8 cellular contexts compared by ENCODE assay signal in the genomic region with DNA sequence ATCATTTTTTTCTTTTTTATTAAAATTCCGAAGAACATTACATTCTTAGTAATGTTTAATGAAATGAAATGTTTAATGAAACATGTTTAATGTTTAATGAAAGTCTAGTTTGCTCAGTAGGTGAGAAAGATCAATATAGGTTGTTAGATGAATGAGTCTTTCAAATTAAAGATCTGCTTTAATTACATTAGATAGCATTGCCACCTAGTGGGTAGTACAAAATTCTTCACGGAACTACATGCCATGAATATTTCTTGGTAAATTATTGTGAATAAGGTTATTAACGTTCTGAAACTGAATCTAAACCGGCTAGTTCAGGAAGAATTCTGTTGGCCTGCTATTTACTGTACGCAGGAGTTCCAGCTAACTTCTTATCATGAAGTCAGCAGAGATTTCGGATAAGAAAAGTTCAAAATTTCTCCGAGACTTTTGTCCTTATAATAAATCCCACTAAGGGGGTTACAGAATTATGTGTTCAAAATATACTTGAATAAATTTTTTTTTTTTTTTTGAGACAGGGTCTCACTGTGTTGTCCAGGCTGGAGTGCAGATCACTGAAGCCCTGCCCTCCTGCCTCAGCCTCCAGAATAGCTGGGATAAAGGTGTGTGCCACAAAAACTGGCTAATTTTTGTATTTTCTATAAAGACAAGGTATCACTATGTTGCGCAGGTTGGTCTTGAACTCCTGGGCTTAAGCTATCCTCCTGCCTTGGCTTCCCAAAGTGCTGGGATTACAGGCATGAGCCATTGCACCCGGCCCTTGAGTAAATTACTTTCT. TPM values are rescaled to one million over a fixed set of nuclear protein-coding genes. Genes with fewer than 3 reads are reported as not detected.
DNase-seq lines count a peak whose midpoint lies in the region; ATAC-seq and TF ChIP-seq lines count a peak whose summit lies in the region.

No MANE protein-coding gene starts in this region.

- DNase-seq in cardiac muscle cell (ENCODE audit: low read depth in 1 of 2, low spot score in 1 of 2) (peak; percentile 19 to 56), right atrium auricular region (ENCODE audit: low spot score) (no peak), immature natural killer cell (peak; percentile 16 to 33 (median 19)), ecto neural progenitor cell (ENCODE audit: low spot score) (no peak)
- DNase-seq in Jurkat, Clone E6-1 (ENCODE audit: low read depth, low spot score): peak; percentile 36
- no peak for DNase-seq in activated CD4-positive, alpha-beta T cell treated with anti-CD3 and anti-CD28 coated beads, Interleukin-2, amount 10 ng/mL, durations not matched to agents 7 days and 5 days

- no peak overlapping the region for H3K27ac Mint-ChIP-seq in immature natural killer cell
- no peak overlapping the region for H3K27ac Mint-ChIP-seq in activated CD4-positive, alpha-beta T cell treated with anti-CD3 and anti-CD28 coated beads, Interleukin-2, amount 10 ng/mL, durations not matched to agents 7 days and 5 days

- no peaks in the 10 kb centered on the region for H3K9me3 Mint-ChIP-seq in immature natural killer cell
- H3K9me3 Mint-ChIP-seq in activated CD4-positive, alpha-beta T cell treated with anti-CD3 and anti-CD28 coated beads, Interleukin-2, amount 10 ng/mL, durations not matched to agents 7 days and 5 days: no peaks in the 10 kb centered on the region

- H3K4me3 ChIP-seq in cardiac muscle cell (no peak overlapping the region), right atrium auricular region (no peak overlapping the region)
- no peak overlapping the region for H3K4me3 ChIP-seq in Jurkat, Clone E6-1 (ENCODE audit: low read length)

- H3K9me3 ChIP-seq in cardiac muscle cell (ENCODE audit: low read depth) (no peaks in the 10 kb centered on the region), right atrium auricular region (no peaks in the 10 kb centered on the region)

- peaks cover 2 to 5% of the 10 kb centered on the region in 2 donors for H3K4me1 Mint-ChIP-seq in immature natural killer cell
- peaks cover 4% of the 10 kb centered on the region for H3K4me1 Mint-ChIP-seq in activated CD4-positive, alpha-beta T cell treated with anti-CD3 and anti-CD28 coated beads, Interleukin-2, amount 10 ng/mL, durations not matched to agents 7 days and 5 days

- CTCF ChIA-PET in activated CD4-positive, alpha-beta T cell treated with anti-CD3 and anti-CD28 coated beads, Interleukin-2, amount 10 ng/mL, durations not matched to agents 7 days and 5 days (lab: Charles Lee): interaction anchor here (1.1 to 1.4 kb wide), 2 partner anchors 9 to 186 kb away, joined by 4 to 6 read pairs; no protein-coding TSS in a partner anchor

- no peaks in the 10 kb centered on the region for H3K27me3 ChIP-seq in cardiac muscle cell
- H3K27me3 ChIP-seq in right atrium auricular region: no peaks in the 10 kb centered on the region

- H3K27ac ChIP-seq in cardiac muscle cell (no peak overlapping the region), right atrium auricular region (no peak overlapping the region), VCaP (peak overlapping the region; percentile 35; the same call in 1 of the 2 replicates)

- no peak for ATAC-seq in GM18517 (IDR thresholded peaks at IDR 0.05; ENCODE audit: unreplicated experiment)

- POLR2A ChIA-PET in activated CD4-positive, alpha-beta T cell treated with anti-CD3 and anti-CD28 coated beads, Interleukin-2, amount 10 ng/mL, durations not matched to agents 7 days and 5 days (lab: Charles Lee): no interaction called here

- H3K36me3 ChIP-seq in cardiac muscle cell: no peaks in the 10 kb centered on the region
- H3K36me3 ChIP-seq in right atrium auricular region: no peaks in the 10 kb centered on the region

- H3K36me3 Mint-ChIP-seq in immature natural killer cell: no peaks in the 10 kb centered on the region
- H3K36me3 Mint-ChIP-seq in activated CD4-positive, alpha-beta T cell treated with anti-CD3 and anti-CD28 coated beads, Interleukin-2, amount 10 ng/mL, durations not matched to agents 7 days and 5 days (ENCODE audit: low read depth): no peaks in the 10 kb centered on the region

- no peak overlapping the region for H3K4me3 Mint-ChIP-seq in immature natural killer cell
- H3K4me3 Mint-ChIP-seq in activated CD4-positive, alpha-beta T cell treated with anti-CD3 and anti-CD28 coated beads, Interleukin-2, amount 10 ng/mL, durations not matched to agents 7 days and 5 days: no peak overlapping the region

- H3K27me3 Mint-ChIP-seq in immature natural killer cell (ENCODE audit: low read depth in 3 of 3): peaks cover 0 to 2% (median 0%) of the 10 kb centered on the region in 3 donors
- no peaks in the 10 kb centered on the region for H3K27me3 Mint-ChIP-seq in activated CD4-positive, alpha-beta T cell treated with anti-CD3 and anti-CD28 coated beads, Interleukin-2, amount 10 ng/mL, durations not matched to agents 7 days and 5 days

- H3K4me1 ChIP-seq in cardiac muscle cell (ENCODE audit: low read depth): peaks cover 18% of the 10 kb centered on the region
- H3K4me1 ChIP-seq in right atrium auricular region: no peaks in the 10 kb centered on the region

- peak; percentile 44 for TF ChIP-seq CTCF in cardiac muscle cell (IDR thresholded peaks at IDR 0.05; ENCODE audit: low read depth, low read length)
- TF ChIP-seq CTCF in right atrium auricular region (IDR thresholded peaks at IDR 0.05): peak in 1 of 2 donors; percentile 56
- TF ChIP-seq CTCF in VCaP (conservative IDR thresholded peaks at IDR 0.05): peak; percentile 80

RNA-seq across cellular contexts. Expression of a gene that starts 7.9 kb away (rescaled TPM):
- total RNA-seq in cardiac muscle cell (30.2 and 33.4 TPM in 2 replicates), right atrium auricular region (1 to 10 TPM; 4.0 to 4.2 TPM)
- polyA plus RNA-seq in cardiac muscle cell (69.3 and 82.7 TPM in 2 replicates), immature natural killer cell (1 to 10 TPM; 5.1 to 9.6 (median 5.2) TPM)
- 128 TPM for polyA plus RNA-seq in Jurkat, Clone E6-1 (2012; ENCODE audit: insufficient read depth, insufficient read length)
- total RNA-seq in activated CD4-positive, alpha-beta T cell treated with anti-CD3 and anti-CD28 coated beads, Interleukin-2, amount 10 ng/mL, durations not matched to agents 7 days and 5 days: 10 to 100 TPM; 63.2 to 70.3 TPM

RNA-seq across cellular contexts. Expression of a gene that starts 31.8 kb away (rescaled TPM):
- total RNA-seq in cardiac muscle cell (not detected in 2 replicates), right atrium auricular region (not detected)
- polyA plus RNA-seq in cardiac muscle cell (not detected in 2 replicates), immature natural killer cell (not detected)
- not detected for polyA plus RNA-seq in Jurkat, Clone E6-1 (2012; ENCODE audit: insufficient read depth, insufficient read length)
- total RNA-seq in activated CD4-positive, alpha-beta T cell treated with anti-CD3 and anti-CD28 coated beads, Interleukin-2, amount 10 ng/mL, durations not matched to agents 7 days and 5 days: 1 to 10 TPM; 1.8 to 2.3 TPM

RNA-seq across cellular contexts. Expression of a gene that starts 47.9 kb away (rescaled TPM):
- total RNA-seq in cardiac muscle cell: 52.7 and 59.7 TPM in 2 replicates
- 52.8 and 59.6 TPM in 2 replicates for polyA plus RNA-seq in cardiac muscle cell
- total RNA-seq in right atrium auricular region: 10 to 100 TPM; 24.0 to 47.4 TPM
- 70.1 TPM for polyA plus RNA-seq in Jurkat, Clone E6-1 (2012; ENCODE audit: insufficient read depth, insufficient read length)
- 100 to 1,000 TPM in 1 of 3 donors, 10 to 100 TPM in 2; 63.0 to 140 (median 96.4) TPM for polyA plus RNA-seq in immature natural killer cell
- total RNA-seq in activated CD4-positive, alpha-beta T cell treated with anti-CD3 and anti-CD28 coated beads, Interleukin-2, amount 10 ng/mL, durations not matched to agents 7 days and 5 days: 100 to 1,000 TPM; 138 to 153 TPM

Comparison
In these comparisons a context has a peak if more than half of its experiments do, and no peak if none do; other contexts are left out.
1. DNase-seq: peak in cardiac muscle cell (2 of 2), Jurkat, Clone E6-1 (single experiment) and immature natural killer cell (3 of 3); none in right atrium auricular region (single experiment), activated CD4-positive, alpha-beta T cell treated with anti-CD3 and anti-CD28 coated beads, Interleukin-2, amount 10 ng/mL, durations not matched to agents 7 days and 5 days (single experiment) and ecto neural progenitor cell (single experiment).